ENCODE assay signal across 1 cellular context in genomic region chr6:158026901-158027589, GRCh38.
TF ChIP-seq lines count a peak whose summit lies in the region.

No MANE protein-coding gene starts in this region.

TF ChIP-seq in WTC11, 78 proteins besides CTCF, POLR2A, EP300 and RAD21 (continued from another document):
- TF ChIP-seq AFF4 (CRISPR knock-in tag; IDR thresholded peaks at IDR 0.05; ENCODE audit: borderline replicate concordance) (no peak), GABPB1 (CRISPR knock-in tag; IDR thresholded peaks at IDR 0.05) (no peak), ESRRA (CRISPR knock-in tag; IDR thresholded peaks at IDR 0.05; ENCODE audit: borderline replicate concordance) (no peak), NR3C1 (CRISPR knock-in tag; conservative IDR thresholded peaks at IDR 0.05; ENCODE audit: low read depth) (no peak), ZNF121 (CRISPR knock-in tag; IDR thresholded peaks at IDR 0.05) (no peak), ELF4 (CRISPR knock-in tag; IDR thresholded peaks at IDR 0.05; ENCODE audit: low read depth) (no peak), JUN (CRISPR knock-in tag; IDR thresholded peaks at IDR 0.05) (no peak)
